ENCODE assay signal across 8 cellular contexts in the genomic region with DNA sequence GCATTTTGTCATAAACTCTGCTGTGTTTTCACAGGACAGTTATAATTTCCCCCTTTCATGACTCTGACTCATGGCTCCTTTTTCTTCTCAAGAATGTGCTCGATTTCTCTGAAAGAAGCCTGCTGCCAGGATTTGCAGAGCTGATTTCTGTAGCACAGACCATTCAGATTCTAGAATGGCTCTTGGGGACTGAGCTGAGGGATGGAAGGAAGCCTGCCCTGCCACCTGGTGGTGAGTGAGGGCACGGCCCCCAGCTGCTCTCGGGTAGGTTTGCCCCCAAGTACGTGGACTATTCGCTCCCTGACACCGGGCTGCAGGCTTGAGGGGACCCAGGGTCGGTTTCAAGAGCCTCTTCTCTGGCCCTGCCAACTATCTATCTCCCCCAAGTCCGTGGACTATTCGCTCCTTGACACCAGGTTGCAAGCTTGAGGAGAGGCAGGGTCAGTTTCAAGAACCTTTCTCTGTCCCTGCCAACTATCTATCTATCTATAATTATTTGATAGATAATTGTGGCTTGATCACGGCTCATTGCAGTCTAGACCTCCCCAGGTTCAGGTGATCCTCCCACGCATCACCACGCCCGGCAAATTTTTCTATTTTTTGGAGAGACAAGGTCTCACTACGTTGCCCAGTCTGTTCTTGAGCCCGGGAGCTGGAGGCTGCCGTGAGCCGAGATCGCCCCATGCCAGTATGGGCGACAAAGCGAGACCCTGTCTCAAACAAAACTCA. TPM values are rescaled to one million over a fixed set of nuclear protein-coding genes. Genes with fewer than 3 reads are reported as not detected.
A peak's percentile ranks its signal among the peaks of the same experiment; 100 is the strongest.
DNase-seq lines count a peak whose midpoint lies in the region; ATAC-seq and TF ChIP-seq lines count a peak whose summit lies in the region.

No MANE protein-coding gene starts in this region.

- WGBS in sigmoid colon, 2 donors: 46 to 54% methylated on average over 20 of the region's 20 CpGs

- intact Hi-C loops in sigmoid colon (cut with DNase I): no loop called here

- H3K9me3 ChIP-seq in right atrium auricular region: no peaks in the 10 kb centered on the region
- H3K9me3 ChIP-seq in sigmoid colon: no peaks in the 10 kb centered on the region

- TF ChIP-seq EP300 in sigmoid colon (IDR thresholded peaks at IDR 0.05): no peak

- no peaks in the 10 kb centered on the region for H3K27me3 ChIP-seq in right atrium auricular region
- no peaks in the 10 kb centered on the region for H3K27me3 ChIP-seq in sigmoid colon

- peaks cover 0 to 16% of the 10 kb centered on the region in 2 donors for H3K4me1 ChIP-seq in right atrium auricular region
- peaks cover 0 to 32% (median 9%) of the 10 kb centered on the region in 4 donors for H3K4me1 ChIP-seq in sigmoid colon

- peak; percentile 89 to 94 for TF ChIP-seq CTCF in right atrium auricular region (IDR thresholded peaks at IDR 0.05)
- TF ChIP-seq CTCF in sigmoid colon (IDR thresholded peaks at IDR 0.05): peak; percentile 47 to 88 (median 70)

- no peak for TF ChIP-seq POLR2A in sigmoid colon (IDR thresholded peaks at IDR 0.05)

- H3K4me3 ChIP-seq in right atrium auricular region (no peak overlapping the region), sigmoid colon (no peak overlapping the region)

- H3K27ac ChIP-seq in right atrium auricular region (no peak overlapping the region), sigmoid colon (peak overlapping the region in 2 of 4 donors; percentile 26 to 50)

- ATAC-seq in GM18499 (IDR thresholded peaks at IDR 0.05; ENCODE audit: insufficient read depth, unreplicated experiment) (peak; percentile 54), HG02870 (IDR thresholded peaks at IDR 0.05; ENCODE audit: unreplicated experiment) (peak; percentile 62), GM18519 (IDR thresholded peaks at IDR 0.05; ENCODE audit: low FRiP score, unreplicated experiment) (no peak)

- H3K36me3 ChIP-seq in right atrium auricular region (no peaks in the 10 kb centered on the region), sigmoid colon (no peaks in the 10 kb centered on the region)

- DNase-seq in NCI-H146 (lab: John Stamatoyannopoulos, UW): peak; percentile 70
- peak; percentile 27 to 72 (median 53) for DNase-seq in T-helper 1 cell
- peak; percentile 67 for DNase-seq in amniotic stem cell (lab: John Stamatoyannopoulos, UW)
- DNase-seq in right atrium auricular region (ENCODE audit: low spot score): peak; percentile 77
- peak; percentile 79 for DNase-seq in sigmoid colon

RNA-seq across cellular contexts. Expression of a gene that starts 1.4 kb away (rescaled TPM):
- total RNA-seq in right atrium auricular region: 10 to 100 TPM; 11.4 to 12.5 TPM
- 10 to 100 TPM in 1 of 4 donors, 1 to 10 TPM in 3; 6.9 to 12.4 (median 7.9) TPM for total RNA-seq in sigmoid colon
- polyA plus RNA-seq in sigmoid colon: 10 to 100 TPM in 1 of 3 donors, 1 to 10 TPM in 2; 5.3 to 18.2 (median 7.8) TPM

RNA-seq across cellular contexts. Expression of a gene that starts 10.2 kb away (rescaled TPM):
- total RNA-seq in right atrium auricular region (not detected), sigmoid colon (not detected)
- not detected for polyA plus RNA-seq in sigmoid colon

RNA-seq across cellular contexts. Expression of a gene that starts 20.4 kb away (rescaled TPM):
- total RNA-seq in right atrium auricular region: 100 to 1,000 TPM in 1 of 2 donors, 10 to 100 TPM in 1; 49.5 to 124 TPM
- 10 to 100 TPM; 27.7 to 68.1 (median 38.6) TPM for total RNA-seq in sigmoid colon
- polyA plus RNA-seq in sigmoid colon: 10 to 100 TPM; 30.3 to 57.1 (median 55.9) TPM

RNA-seq across cellular contexts. Expression of a gene that starts 21.5 kb away (rescaled TPM):
- total RNA-seq in right atrium auricular region (100 to 1,000 TPM; 154 to 191 TPM), sigmoid colon (100 to 1,000 TPM; 173 to 197 (median 188) TPM)
- polyA plus RNA-seq in sigmoid colon: 100 to 1,000 TPM; 121 to 173 (median 148) TPM
